ENCODE assay signal across 11 cellular contexts in the genomic region with DNA sequence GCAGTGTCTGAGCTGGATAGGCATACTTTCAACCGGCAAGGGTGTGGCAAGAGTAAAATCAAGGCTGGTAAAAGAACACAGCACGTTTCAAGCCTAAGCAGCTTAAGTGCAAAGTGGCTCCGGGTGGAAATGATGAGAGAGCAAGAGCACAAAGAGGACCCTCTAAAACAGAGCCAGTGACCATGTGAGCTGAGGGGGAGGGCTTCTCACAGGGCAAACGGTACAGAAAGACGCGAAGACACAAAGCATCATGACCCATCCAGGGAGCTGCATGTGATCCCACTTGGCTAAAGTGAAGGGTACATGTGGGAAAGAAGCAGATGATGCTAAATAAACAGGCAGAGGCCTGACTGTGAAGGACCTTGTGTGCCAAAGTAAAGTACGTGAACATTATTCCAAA. TPM values are rescaled to one million over a fixed set of nuclear protein-coding genes. Genes with fewer than 3 reads are reported as not detected.
DNase-seq lines count a peak whose midpoint lies in the region; ATAC-seq and TF ChIP-seq lines count a peak whose summit lies in the region.
"Had no signal": no experiment of that assay in that cellular context is flagged by ENCODE, and none has a peak within 500 bp of the region (broad histone marks: within the 10 kb centered on the region; RNA-seq: fewer than 3 reads in every experiment).

No MANE protein-coding gene starts in this region.

- H3K27ac ChIP-seq in CD4-positive, alpha-beta memory T cell (ENCODE audit: low read depth, low read length), result peak overlapping the region; percentile 50
- H3K27ac ChIP-seq in OCI-LY1 (ENCODE audit: low read depth, low read length, poor library complexity, severe bottlenecking), result peak overlapping the region; percentile 50

- TF ChIP-seq CTCF in OCI-LY1 (IDR thresholded peaks at IDR 0.05; ENCODE audit: low read length) (no peak), fibroblast of mammary gland (conservative IDR thresholded peaks at IDR 0.05; ENCODE audit: control insufficient read depth, insufficient read depth, low read depth, low read length) (no peak)

- no peaks in the 10 kb centered on the region for H3K27me3 Mint-ChIP-seq in CD4-positive, alpha-beta memory T cell
- no peaks in the 10 kb centered on the region for H3K27me3 Mint-ChIP-seq in naive thymus-derived CD8-positive, alpha-beta T cell
- H3K27me3 Mint-ChIP-seq in activated T-cell treated with anti-CD3 and anti-CD28 coated beads, Interleukin-2, amount 50 U/mL, for 24 hours, result no peaks in the 10 kb centered on the region
- H3K27me3 Mint-ChIP-seq: B cell had no signal

- POLR2A ChIA-PET in CD4-positive, alpha-beta memory T cell (lab: Charles Lee; ENCODE audit: partially characterized antibody), result interaction anchor here (0.5 to 2.9 kb wide), 14 partner anchors 9 to 121 kb away, joined by 3 to 18 read pairs (median 6); no protein-coding TSS in a partner anchor
- POLR2A ChIA-PET in naive thymus-derived CD8-positive, alpha-beta T cell (lab: Charles Lee), result interaction anchor here (0.5 to 5.8 kb wide), 9 partner anchors 12 to 821 kb away, joined by 3 to 17 read pairs (median 5); a partner anchor contains a TSS

- H3K9me2 ChIP-seq in OCI-LY1 (ENCODE audit: low read depth, low read length), result no peaks in the 10 kb centered on the region

- CTCF ChIA-PET in CD4-positive, alpha-beta memory T cell (lab: Charles Lee; ENCODE audit: partially characterized antibody), result interaction anchor here (0.9 to 3.5 kb wide), 14 partner anchors 17 to 362 kb away, joined by 3 to 11 read pairs (median 5); no protein-coding TSS in a partner anchor

- H3K27me3 ChIP-seq in CD4-positive, alpha-beta memory T cell (ENCODE audit: insufficient read depth, low read length), result no peaks in the 10 kb centered on the region
- no peaks in the 10 kb centered on the region for H3K27me3 ChIP-seq in OCI-LY1 (ENCODE audit: insufficient read depth, low read length)

- no peak for DNase-seq in CD4-positive, alpha-beta memory T cell
- DNase-seq in fibroblast of mammary gland (ENCODE audit: low read depth) (peak; percentile 33), NOMO-1 treated with dmso at 0.1 percent for 144 hours (lab: John Stamatoyannopoulos, UW; ENCODE audit: unreplicated experiment) (no peak), NCI-H1048 (lab: John Stamatoyannopoulos, UW) (no peak), ureter (ENCODE audit: low spot score) (no peak)
- DNase-seq in naive thymus-derived CD8-positive, alpha-beta T cell, result no peak
- no peak for DNase-seq in activated T-cell treated with anti-CD3 and anti-CD28 coated beads, Interleukin-2, amount 50 U/mL, for 24 hours
- DNase-seq: activated T-cell treated with anti-CD3 and anti-CD28 coated beads, Interleukin-2, amount 50 U/mL, for 72 hours; NCI-H226 had no signal

- H3K4me2 ChIP-seq in OCI-LY1 (ENCODE audit: low read length), result peak overlapping the region; percentile 45; the same call in 1 of the 2 replicates

- no peak overlapping the region for H3K4me3 Mint-ChIP-seq in CD4-positive, alpha-beta memory T cell
- no peak overlapping the region for H3K4me3 Mint-ChIP-seq in naive thymus-derived CD8-positive, alpha-beta T cell
- H3K4me3 Mint-ChIP-seq in activated T-cell treated with anti-CD3 and anti-CD28 coated beads, Interleukin-2, amount 50 U/mL, for 24 hours, result no peak overlapping the region
- H3K4me3 Mint-ChIP-seq: activated T-cell treated with anti-CD3 and anti-CD28 coated beads, Interleukin-2, amount 50 U/mL, for 72 hours; B cell had no signal

- H3K79me2 ChIP-seq in OCI-LY1 (ENCODE audit: insufficient read depth, low read length), result peaks cover 68% of the 10 kb centered on the region

- intact Hi-C loops in CD4-positive, alpha-beta memory T cell (cut with micrococcal nuclease), result no loop called here

- H4K20me1 ChIP-seq in OCI-LY1 (ENCODE audit: insufficient read depth, low read length), result no peaks in the 10 kb centered on the region

- no peak overlapping the region for H2AFZ ChIP-seq in OCI-LY1 (ENCODE audit: low read length)

- H3K9ac ChIP-seq in OCI-LY1 (ENCODE audit: low read length), result peak overlapping the region; percentile 25; the same call in 1 of the 2 replicates

- no peaks in the 10 kb centered on the region for H3K36me3 ChIP-seq in CD4-positive, alpha-beta memory T cell (ENCODE audit: insufficient read depth, low read length)
- no peaks in the 10 kb centered on the region for H3K36me3 ChIP-seq in OCI-LY1 (ENCODE audit: insufficient read depth, low read length)

- no peaks in the 10 kb centered on the region for H3F3A ChIP-seq in OCI-LY1 (ENCODE audit: insufficient read depth, low read length)

- H3K4me3 ChIP-seq in CD4-positive, alpha-beta memory T cell (ENCODE audit: low read length in 2 of 2), result no peak overlapping the region
- H3K4me3 ChIP-seq in OCI-LY1 (ENCODE audit: low read depth, low read length, poor library complexity, severe bottlenecking) (no peak overlapping the region), fibroblast of mammary gland (ENCODE audit: control insufficient read depth, low read depth, low read length) (no peak overlapping the region)

- H3K9me3 Mint-ChIP-seq in CD4-positive, alpha-beta memory T cell, result no peaks in the 10 kb centered on the region
- no peaks in the 10 kb centered on the region for H3K9me3 Mint-ChIP-seq in naive thymus-derived CD8-positive, alpha-beta T cell
- H3K9me3 Mint-ChIP-seq in activated T-cell treated with anti-CD3 and anti-CD28 coated beads, Interleukin-2, amount 50 U/mL, for 24 hours, result no peaks in the 10 kb centered on the region
- H3K9me3 Mint-ChIP-seq: activated T-cell treated with anti-CD3 and anti-CD28 coated beads, Interleukin-2, amount 50 U/mL, for 72 hours had no signal

- peak; percentile 34 to 45 for ATAC-seq in naive thymus-derived CD8-positive, alpha-beta T cell

- no peak overlapping the region for H3K27ac Mint-ChIP-seq in CD4-positive, alpha-beta memory T cell
- H3K27ac Mint-ChIP-seq in naive thymus-derived CD8-positive, alpha-beta T cell, result no peak overlapping the region
- H3K27ac Mint-ChIP-seq in activated T-cell treated with anti-CD3 and anti-CD28 coated beads, Interleukin-2, amount 50 U/mL, for 24 hours, result no peak overlapping the region
- H3K27ac Mint-ChIP-seq: activated T-cell treated with anti-CD3 and anti-CD28 coated beads, Interleukin-2, amount 50 U/mL, for 72 hours; B cell had no signal

- H3K4me1 Mint-ChIP-seq in CD4-positive, alpha-beta memory T cell, result peaks cover 11 to 16% (median 13%) of the 10 kb centered on the region in 4 donors
- peaks cover under 1 to 32% (median 15%) of the 10 kb centered on the region in 4 donors for H3K4me1 Mint-ChIP-seq in naive thymus-derived CD8-positive, alpha-beta T cell
- H3K4me1 Mint-ChIP-seq in activated T-cell treated with anti-CD3 and anti-CD28 coated beads, Interleukin-2, amount 50 U/mL, for 24 hours (ENCODE audit: low read depth), result peaks cover 32% of the 10 kb centered on the region

- no peaks in the 10 kb centered on the region for H3K9me3 ChIP-seq in CD4-positive, alpha-beta memory T cell (ENCODE audit: control insufficient read depth in 1 of 2, low read length in 2 of 2)
- H3K9me3 ChIP-seq in OCI-LY1 (ENCODE audit: low read length), result no peaks in the 10 kb centered on the region

- peaks cover 59% of the 10 kb centered on the region for H3K4me1 ChIP-seq in CD4-positive, alpha-beta memory T cell (ENCODE audit: insufficient read depth, low read length)
- H3K4me1 ChIP-seq in OCI-LY1 (ENCODE audit: insufficient read depth, low read length, severe bottlenecking), result peaks cover 56% of the 10 kb centered on the region

- H3K36me3 Mint-ChIP-seq in CD4-positive, alpha-beta memory T cell, result peaks cover 0 to 4% of the 10 kb centered on the region in 2 donors
- peaks cover 0 to 3% (median 1%) of the 10 kb centered on the region in 3 donors for H3K36me3 Mint-ChIP-seq in naive thymus-derived CD8-positive, alpha-beta T cell
- peaks cover 12% of the 10 kb centered on the region for H3K36me3 Mint-ChIP-seq in activated T-cell treated with anti-CD3 and anti-CD28 coated beads, Interleukin-2, amount 50 U/mL, for 24 hours (ENCODE audit: low read depth)

RNA-seq across cellular contexts. Expression of a gene that starts 25.7 kb away (rescaled TPM):
- 10 to 100 TPM; 72.9 to 74.2 TPM for total RNA-seq in CD4-positive, alpha-beta memory T cell
- 100 to 1,000 TPM in 1 of 2 donors, 10 to 100 TPM in 1; 94.2 to 233 TPM for polyA plus RNA-seq in CD4-positive, alpha-beta memory T cell
- 10 to 100 TPM; 75.4 to 79.1 TPM for total RNA-seq in naive thymus-derived CD8-positive, alpha-beta T cell
- 100 to 1,000 TPM; 108 to 297 (median 154) TPM for polyA plus RNA-seq in naive thymus-derived CD8-positive, alpha-beta T cell
- total RNA-seq in ureter, result 112 TPM
